In the genomic region with DNA sequence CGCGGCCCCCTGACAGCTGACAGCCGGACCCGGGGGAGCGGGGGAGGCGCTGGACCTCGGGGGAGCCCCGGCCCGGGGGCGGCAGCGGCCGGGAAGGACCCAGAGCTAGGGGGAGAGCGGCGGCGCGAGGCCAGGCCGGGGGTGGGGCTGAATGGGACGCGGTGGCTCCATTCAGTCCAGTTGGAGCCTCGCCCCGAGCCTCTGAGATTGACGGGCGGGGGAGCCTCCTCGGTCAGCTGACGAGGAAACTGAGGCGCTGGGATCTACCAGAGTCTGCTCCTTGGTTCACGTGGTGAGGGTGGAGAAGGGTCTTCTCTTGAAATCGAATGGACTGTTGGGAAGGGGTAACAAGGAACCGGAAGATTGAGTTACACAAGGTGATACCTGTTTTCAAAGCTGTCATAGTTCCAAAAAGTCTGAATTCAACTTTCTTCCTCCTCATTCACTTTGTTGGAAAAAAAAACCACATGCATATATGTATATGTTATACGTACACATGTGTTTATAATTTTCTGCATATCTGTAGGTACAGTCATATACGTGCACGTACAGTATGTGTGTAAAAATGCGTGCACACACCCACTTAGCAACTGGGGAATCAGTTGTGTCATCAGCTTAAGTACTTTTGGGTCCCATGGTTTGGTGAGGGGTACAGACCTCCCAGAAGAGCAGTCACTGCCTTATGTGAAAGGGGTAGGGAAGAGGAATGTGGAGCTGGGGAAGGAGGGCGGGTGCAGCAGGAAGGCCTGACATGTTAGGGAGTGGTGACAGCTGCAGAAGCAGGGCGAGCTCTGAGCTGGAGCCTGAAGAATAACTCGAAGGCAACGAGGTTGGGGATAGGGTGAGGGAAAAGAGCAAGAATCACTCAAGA, we compare ENCODE assay signal across 1 cellular context.
TF ChIP-seq lines count a peak whose summit lies in the region.

No MANE protein-coding gene starts in this region.

TF ChIP-seq in HepG2, 621 proteins besides CTCF, POLR2A, EP300 and RAD21 (continues in another document):
- TF ChIP-seq HNRNPK (IDR thresholded peaks at IDR 0.05; ENCODE audit: low read depth, low read length, poor library complexity, severe bottlenecking) = peak; percentile 3
- peak; percentile 11; the same call in 1 of the 2 replicates for TF ChIP-seq TOPORS (CRISPR knock-in tag; IDR thresholded peaks at IDR 0.05)
- TF ChIP-seq, protein P1, sequence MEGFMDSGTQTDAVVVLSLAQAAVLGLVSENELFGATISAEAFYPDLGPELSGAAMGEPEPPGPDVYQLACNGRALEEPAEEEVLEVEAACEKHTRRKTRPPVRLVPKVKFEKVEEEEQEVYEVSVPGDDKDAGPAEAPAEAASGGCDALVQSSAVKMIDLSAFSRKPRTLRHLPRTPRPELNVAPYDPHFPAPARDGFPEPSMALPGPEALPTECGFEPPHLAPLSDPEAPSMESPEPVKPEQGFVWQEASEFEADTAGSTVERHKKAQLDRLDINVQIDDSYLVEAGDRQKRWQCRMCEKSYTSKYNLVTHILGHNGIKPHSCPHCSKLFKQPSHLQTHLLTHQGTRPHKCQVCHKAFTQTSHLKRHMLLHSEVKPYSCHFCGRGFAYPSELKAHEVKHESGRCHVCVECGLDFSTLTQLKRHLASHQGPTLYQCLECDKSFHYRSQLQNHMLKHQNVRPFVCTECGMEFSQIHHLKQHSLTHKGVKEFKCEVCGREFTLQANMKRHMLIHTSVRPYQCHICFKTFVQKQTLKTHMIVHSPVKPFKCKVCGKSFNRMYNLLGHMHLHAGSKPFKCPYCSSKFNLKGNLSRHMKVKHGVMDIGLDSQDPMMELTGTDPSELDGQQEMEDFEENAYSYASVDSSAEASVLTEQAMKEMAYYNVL (CRISPR knock-in tag; IDR thresholded peaks at IDR 0.05; ENCODE audit: borderline replicate concordance) = no peak
- 0 out of 2 replicates have a peak, but pooled peaks have one; percentile 1 for TF ChIP-seq GFI1 (CRISPR knock-in tag; IDR thresholded peaks at IDR 0.05; ENCODE audit: borderline replicate concordance)
- TF ChIP-seq, protein P2, sequence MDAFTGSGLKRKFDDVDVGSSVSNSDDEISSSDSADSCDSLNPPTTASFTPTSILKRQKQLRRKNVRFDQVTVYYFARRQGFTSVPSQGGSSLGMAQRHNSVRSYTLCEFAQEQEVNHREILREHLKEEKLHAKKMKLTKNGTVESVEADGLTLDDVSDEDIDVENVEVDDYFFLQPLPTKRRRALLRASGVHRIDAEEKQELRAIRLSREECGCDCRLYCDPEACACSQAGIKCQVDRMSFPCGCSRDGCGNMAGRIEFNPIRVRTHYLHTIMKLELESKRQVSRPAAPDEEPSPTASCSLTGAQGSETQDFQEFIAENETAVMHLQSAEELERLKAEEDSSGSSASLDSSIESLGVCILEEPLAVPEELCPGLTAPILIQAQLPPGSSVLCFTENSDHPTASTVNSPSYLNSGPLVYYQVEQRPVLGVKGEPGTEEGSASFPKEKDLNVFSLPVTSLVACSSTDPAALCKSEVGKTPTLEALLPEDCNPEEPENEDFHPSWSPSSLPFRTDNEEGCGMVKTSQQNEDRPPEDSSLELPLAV (CRISPR knock-in tag; conservative IDR thresholded peaks at IDR 0.05; ENCODE audit: low read depth) = no peak
- no peak for TF ChIP-seq ZNF256 (CRISPR knock-in tag; conservative IDR thresholded peaks at IDR 0.05)
- TF ChIP-seq, protein P3, sequence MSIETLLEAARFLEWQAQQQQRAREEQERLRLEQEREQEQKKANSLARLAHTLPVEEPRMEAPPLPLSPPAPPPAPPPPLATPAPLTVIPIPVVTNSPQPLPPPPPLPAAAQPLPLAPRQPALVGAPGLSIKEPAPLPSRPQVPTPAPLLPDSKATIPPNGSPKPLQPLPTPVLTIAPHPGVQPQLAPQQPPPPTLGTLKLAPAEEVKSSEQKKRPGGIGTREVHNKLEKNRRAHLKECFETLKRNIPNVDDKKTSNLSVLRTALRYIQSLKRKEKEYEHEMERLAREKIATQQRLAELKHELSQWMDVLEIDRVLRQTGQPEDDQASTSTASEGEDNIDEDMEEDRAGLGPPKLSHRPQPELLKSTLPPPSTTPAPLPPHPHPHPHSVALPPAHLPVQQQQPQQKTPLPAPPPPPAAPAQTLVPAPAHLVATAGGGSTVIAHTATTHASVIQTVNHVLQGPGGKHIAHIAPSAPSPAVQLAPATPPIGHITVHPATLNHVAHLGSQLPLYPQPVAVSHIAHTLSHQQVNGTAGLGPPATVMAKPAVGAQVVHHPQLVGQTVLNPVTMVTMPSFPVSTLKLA (IDR thresholded peaks at IDR 0.05) = peak; percentile 68
- TF ChIP-seq NFIC (IDR thresholded peaks at IDR 0.05; ENCODE audit: low read length) = no peak
- no peak for TF ChIP-seq ERF (CRISPR knock-in tag; IDR thresholded peaks at IDR 0.05)
- TF ChIP-seq, protein P4, sequence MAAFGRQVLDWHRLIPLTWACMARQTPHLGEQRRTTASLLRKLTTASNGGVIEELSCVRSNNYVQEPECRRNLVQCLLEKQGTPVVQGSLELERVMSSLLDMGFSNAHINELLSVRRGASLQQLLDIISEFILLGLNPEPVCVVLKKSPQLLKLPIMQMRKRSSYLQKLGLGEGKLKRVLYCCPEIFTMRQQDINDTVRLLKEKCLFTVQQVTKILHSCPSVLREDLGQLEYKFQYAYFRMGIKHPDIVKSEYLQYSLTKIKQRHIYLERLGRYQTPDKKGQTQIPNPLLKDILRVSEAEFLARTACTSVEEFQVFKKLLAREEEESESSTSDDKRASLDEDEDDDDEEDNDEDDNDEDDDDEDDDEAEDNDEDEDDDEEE (CRISPR knock-in tag; IDR thresholded peaks at IDR 0.05) = no peak
- TF ChIP-seq ZNF232 (CRISPR knock-in tag; IDR thresholded peaks at IDR 0.05; ENCODE audit: borderline replicate concordance) = no peak
- TF ChIP-seq PAWR (CRISPR knock-in tag; IDR thresholded peaks at IDR 0.05; ENCODE audit: borderline replicate concordance) = no peak
- TF ChIP-seq NR2F2 (IDR thresholded peaks at IDR 0.05; ENCODE audit: borderline replicate concordance, low read depth) = no peak
- no peak for TF ChIP-seq MATR3 (CRISPR knock-in tag; IDR thresholded peaks at IDR 0.05)
- no peak; the same call in 1 of the 2 replicates for TF ChIP-seq RELA (CRISPR knock-in tag; IDR thresholded peaks at IDR 0.05)
- TF ChIP-seq, protein P5, sequence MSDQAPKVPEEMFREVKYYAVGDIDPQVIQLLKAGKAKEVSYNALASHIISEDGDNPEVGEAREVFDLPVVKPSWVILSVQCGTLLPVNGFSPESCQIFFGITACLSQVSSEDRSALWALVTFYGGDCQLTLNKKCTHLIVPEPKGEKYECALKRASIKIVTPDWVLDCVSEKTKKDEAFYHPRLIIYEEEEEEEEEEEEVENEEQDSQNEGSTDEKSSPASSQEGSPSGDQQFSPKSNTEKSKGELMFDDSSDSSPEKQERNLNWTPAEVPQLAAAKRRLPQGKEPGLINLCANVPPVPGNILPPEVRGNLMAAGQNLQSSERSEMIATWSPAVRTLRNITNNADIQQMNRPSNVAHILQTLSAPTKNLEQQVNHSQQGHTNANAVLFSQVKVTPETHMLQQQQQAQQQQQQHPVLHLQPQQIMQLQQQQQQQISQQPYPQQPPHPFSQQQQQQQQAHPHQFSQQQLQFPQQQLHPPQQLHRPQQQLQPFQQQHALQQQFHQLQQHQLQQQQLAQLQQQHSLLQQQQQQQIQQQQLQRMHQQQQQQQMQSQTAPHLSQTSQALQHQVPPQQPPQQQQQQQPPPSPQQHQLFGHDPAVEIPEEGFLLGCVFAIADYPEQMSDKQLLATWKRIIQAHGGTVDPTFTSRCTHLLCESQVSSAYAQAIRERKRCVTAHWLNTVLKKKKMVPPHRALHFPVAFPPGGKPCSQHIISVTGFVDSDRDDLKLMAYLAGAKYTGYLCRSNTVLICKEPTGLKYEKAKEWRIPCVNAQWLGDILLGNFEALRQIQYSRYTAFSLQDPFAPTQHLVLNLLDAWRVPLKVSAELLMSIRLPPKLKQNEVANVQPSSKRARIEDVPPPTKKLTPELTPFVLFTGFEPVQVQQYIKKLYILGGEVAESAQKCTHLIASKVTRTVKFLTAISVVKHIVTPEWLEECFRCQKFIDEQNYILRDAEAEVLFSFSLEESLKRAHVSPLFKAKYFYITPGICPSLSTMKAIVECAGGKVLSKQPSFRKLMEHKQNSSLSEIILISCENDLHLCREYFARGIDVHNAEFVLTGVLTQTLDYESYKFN (CRISPR knock-in tag; conservative IDR thresholded peaks at IDR 0.05) = 0 out of 2 replicates have a peak, but pooled peaks have one; percentile 21
- TF ChIP-seq, protein P6, sequence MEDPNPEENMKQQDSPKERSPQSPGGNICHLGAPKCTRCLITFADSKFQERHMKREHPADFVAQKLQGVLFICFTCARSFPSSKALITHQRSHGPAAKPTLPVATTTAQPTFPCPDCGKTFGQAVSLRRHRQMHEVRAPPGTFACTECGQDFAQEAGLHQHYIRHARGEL (CRISPR knock-in tag; IDR thresholded peaks at IDR 0.05) = no peak
- TF ChIP-seq MLLT10 (CRISPR knock-in tag; IDR thresholded peaks at IDR 0.05) = no peak
- no peak for TF ChIP-seq GABPB1 (CRISPR knock-in tag; IDR thresholded peaks at IDR 0.05)
- peak; percentile 52; the same call in 1 of the 2 replicates for TF ChIP-seq ZC3H13 (CRISPR knock-in tag; IDR thresholded peaks at IDR 0.05)
- TF ChIP-seq FOXA1 (IDR thresholded peaks at IDR 0.05) = no peak
- TF ChIP-seq FOXA1 (CRISPR knock-in tag; IDR thresholded peaks at IDR 0.05) = 0 out of 2 replicates have a peak, but pooled peaks have one; percentile 28
- TF ChIP-seq, protein P7, sequence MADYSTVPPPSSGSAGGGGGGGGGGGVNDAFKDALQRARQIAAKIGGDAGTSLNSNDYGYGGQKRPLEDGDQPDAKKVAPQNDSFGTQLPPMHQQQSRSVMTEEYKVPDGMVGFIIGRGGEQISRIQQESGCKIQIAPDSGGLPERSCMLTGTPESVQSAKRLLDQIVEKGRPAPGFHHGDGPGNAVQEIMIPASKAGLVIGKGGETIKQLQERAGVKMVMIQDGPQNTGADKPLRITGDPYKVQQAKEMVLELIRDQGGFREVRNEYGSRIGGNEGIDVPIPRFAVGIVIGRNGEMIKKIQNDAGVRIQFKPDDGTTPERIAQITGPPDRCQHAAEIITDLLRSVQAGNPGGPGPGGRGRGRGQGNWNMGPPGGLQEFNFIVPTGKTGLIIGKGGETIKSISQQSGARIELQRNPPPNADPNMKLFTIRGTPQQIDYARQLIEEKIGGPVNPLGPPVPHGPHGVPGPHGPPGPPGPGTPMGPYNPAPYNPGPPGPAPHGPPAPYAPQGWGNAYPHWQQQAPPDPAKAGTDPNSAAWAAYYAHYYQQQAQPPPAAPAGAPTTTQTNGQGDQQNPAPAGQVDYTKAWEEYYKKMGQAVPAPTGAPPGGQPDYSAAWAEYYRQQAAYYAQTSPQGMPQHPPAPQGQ (CRISPR knock-in tag; IDR thresholded peaks at IDR 0.05; ENCODE audit: borderline replicate concordance) = no peak
- TF ChIP-seq NPAS2 (CRISPR knock-in tag; IDR thresholded peaks at IDR 0.05; ENCODE audit: borderline replicate concordance) = 0 out of 2 replicates have a peak, but pooled peaks have one; percentile 53
- TF ChIP-seq ZSCAN25 (CRISPR knock-in tag; IDR thresholded peaks at IDR 0.05) = no peak
- TF ChIP-seq ZNF552 (CRISPR knock-in tag; IDR thresholded peaks at IDR 0.05; ENCODE audit: borderline replicate concordance) = no peak
- TF ChIP-seq PAX8 (CRISPR knock-in tag; IDR thresholded peaks at IDR 0.05; ENCODE audit: borderline replicate concordance) = no peak
- TF ChIP-seq, protein P8, sequence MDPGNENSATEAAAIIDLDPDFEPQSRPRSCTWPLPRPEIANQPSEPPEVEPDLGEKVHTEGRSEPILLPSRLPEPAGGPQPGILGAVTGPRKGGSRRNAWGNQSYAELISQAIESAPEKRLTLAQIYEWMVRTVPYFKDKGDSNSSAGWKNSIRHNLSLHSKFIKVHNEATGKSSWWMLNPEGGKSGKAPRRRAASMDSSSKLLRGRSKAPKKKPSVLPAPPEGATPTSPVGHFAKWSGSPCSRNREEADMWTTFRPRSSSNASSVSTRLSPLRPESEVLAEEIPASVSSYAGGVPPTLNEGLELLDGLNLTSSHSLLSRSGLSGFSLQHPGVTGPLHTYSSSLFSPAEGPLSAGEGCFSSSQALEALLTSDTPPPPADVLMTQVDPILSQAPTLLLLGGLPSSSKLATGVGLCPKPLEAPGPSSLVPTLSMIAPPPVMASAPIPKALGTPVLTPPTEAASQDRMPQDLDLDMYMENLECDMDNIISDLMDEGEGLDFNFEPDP (CRISPR knock-in tag; conservative IDR thresholded peaks at IDR 0.05) = no peak
- TF ChIP-seq, protein P9, sequence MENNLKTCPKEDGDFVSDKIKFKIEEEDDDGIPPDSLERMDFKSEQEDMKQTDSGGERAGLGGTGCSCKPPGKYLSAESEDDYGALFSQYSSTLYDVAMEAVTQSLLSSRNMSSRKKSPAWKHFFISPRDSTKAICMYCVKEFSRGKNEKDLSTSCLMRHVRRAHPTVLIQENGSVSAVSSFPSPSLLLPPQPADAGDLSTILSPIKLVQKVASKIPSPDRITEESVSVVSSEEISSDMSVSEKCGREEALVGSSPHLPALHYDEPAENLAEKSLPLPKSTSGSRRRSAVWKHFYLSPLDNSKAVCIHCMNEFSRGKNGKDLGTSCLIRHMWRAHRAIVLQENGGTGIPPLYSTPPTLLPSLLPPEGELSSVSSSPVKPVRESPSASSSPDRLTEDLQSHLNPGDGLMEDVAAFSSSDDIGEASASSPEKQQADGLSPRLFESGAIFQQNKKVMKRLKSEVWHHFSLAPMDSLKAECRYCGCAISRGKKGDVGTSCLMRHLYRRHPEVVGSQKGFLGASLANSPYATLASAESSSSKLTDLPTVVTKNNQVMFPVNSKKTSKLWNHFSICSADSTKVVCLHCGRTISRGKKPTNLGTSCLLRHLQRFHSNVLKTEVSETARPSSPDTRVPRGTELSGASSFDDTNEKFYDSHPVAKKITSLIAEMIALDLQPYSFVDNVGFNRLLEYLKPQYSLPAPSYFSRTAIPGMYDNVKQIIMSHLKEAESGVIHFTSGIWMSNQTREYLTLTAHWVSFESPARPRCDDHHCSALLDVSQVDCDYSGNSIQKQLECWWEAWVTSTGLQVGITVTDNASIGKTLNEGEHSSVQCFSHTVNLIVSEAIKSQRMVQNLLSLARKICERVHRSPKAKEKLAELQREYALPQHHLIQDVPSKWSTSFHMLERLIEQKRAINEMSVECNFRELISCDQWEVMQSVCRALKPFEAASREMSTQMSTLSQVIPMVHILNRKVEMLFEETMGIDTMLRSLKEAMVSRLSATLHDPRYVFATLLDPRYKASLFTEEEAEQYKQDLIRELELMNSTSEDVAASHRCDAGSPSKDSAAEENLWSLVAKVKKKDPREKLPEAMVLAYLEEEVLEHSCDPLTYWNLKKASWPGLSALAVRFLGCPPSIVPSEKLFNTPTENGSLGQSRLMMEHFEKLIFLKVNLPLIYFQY (CRISPR knock-in tag; IDR thresholded peaks at IDR 0.05; ENCODE audit: borderline replicate concordance) = no peak
- TF ChIP-seq, protein P10, sequence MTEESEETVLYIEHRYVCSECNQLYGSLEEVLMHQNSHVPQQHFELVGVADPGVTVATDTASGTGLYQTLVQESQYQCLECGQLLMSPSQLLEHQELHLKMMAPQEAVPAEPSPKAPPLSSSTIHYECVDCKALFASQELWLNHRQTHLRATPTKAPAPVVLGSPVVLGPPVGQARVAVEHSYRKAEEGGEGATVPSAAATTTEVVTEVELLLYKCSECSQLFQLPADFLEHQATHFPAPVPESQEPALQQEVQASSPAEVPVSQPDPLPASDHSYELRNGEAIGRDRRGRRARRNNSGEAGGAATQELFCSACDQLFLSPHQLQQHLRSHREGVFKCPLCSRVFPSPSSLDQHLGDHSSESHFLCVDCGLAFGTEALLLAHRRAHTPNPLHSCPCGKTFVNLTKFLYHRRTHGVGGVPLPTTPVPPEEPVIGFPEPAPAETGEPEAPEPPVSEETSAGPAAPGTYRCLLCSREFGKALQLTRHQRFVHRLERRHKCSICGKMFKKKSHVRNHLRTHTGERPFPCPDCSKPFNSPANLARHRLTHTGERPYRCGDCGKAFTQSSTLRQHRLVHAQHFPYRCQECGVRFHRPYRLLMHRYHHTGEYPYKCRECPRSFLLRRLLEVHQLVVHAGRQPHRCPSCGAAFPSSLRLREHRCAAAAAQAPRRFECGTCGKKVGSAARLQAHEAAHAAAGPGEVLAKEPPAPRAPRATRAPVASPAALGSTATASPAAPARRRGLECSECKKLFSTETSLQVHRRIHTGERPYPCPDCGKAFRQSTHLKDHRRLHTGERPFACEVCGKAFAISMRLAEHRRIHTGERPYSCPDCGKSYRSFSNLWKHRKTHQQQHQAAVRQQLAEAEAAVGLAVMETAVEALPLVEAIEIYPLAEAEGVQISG (CRISPR knock-in tag; IDR thresholded peaks at IDR 0.05) = no peak
- no peak for TF ChIP-seq CC2D1A (CRISPR knock-in tag; IDR thresholded peaks at IDR 0.05)
- no peak for TF ChIP-seq HOXD1 (CRISPR knock-in tag; IDR thresholded peaks at IDR 0.05)
